In the genomic region with DNA sequence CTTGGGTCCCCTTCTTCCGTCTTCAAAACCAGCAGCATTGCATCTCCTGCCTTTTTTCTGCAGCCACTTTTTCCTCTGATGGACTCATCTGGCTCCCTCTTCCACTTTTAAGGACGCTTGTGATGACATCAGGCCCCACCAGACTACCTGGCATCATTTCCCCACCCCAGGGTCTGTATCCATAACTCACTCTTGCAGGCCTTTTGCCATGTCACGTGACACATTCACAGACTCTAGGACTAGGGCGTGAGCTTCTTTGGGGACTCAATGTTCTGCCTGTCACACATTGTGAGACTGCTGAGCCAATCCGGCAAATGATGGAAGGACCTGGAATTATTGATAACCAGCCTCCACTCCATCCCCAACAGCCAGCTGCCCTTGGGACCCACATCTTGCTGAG, we compare ENCODE assay signal across 27 cellular contexts. TPM values are rescaled to one million over a fixed set of nuclear protein-coding genes. Genes with fewer than 3 reads are reported as not detected.
A peak's percentile ranks its signal among the peaks of the same experiment; 100 is the strongest.
DNase-seq lines count a peak whose midpoint lies in the region; ATAC-seq, FAIRE-seq and TF ChIP-seq lines count a peak whose summit lies in the region.
"Had no signal": no experiment of that assay in that cellular context is flagged by ENCODE, and none has a peak within 500 bp of the region (broad histone marks: within the 10 kb centered on the region; RNA-seq: fewer than 3 reads in every experiment).

No MANE protein-coding gene starts in this region.

- H3K27me3 ChIP-seq in RWPE2 (ENCODE audit: insufficient read depth, poor library complexity, severe bottlenecking): no peaks in the 10 kb centered on the region
- peaks cover 0 to 8% of the 10 kb centered on the region in 2 experiments; a peak in 2 of 5 replicates for H3K27me3 ChIP-seq in K562 (ENCODE audit: control insufficient read depth in 2 of 2, insufficient read depth in 2 of 2, low read length in 2 of 2)
- H3K27me3 ChIP-seq in HepG2 (ENCODE audit: control insufficient read depth in 1 of 2, insufficient read depth in 2 of 2, low read length in 2 of 2): peaks cover 0 to 17% of the 10 kb centered on the region in 2 experiments; a peak in 4 of 5 replicates
- peaks cover 0 to 27% (median 0%) of the 10 kb centered on the region in 3 donors for H3K27me3 ChIP-seq in stomach
- H3K27me3 ChIP-seq: BE2C; BLaER1 treated with 17β-estradiol and CSF1 and Interleukin-3, amounts not matched to agents 10 nM and 100 nM had no signal

- H4K20me1 ChIP-seq in K562 (replicated peaks; ENCODE audit: control insufficient read depth, insufficient read depth, low read length): no peaks in the 10 kb centered on the region
- no peaks in the 10 kb centered on the region for H4K20me1 ChIP-seq in HepG2 (ENCODE audit: insufficient read depth, low read length)
- H4K20me1 ChIP-seq: BLaER1 treated with 17β-estradiol and CSF1 and Interleukin-3, amounts not matched to agents 10 nM and 100 nM had no signal

- no peak overlapping the region for H3K27ac Mint-ChIP-seq in activated naive CD8-positive, alpha-beta T cell treated with anti-CD3 and anti-CD28 coated beads, Interleukin-2, amount 10 ng/mL, durations not matched to agents 7 days and 5 days
- H3K27ac Mint-ChIP-seq in activated naive CD8-positive, alpha-beta T cell treated with anti-CD3 and anti-CD28 coated beads for 36 hours: no peak overlapping the region
- H3K27ac Mint-ChIP-seq: CD14-positive monocyte; CD4-positive, alpha-beta T cell had no signal

- peaks cover 6% of the 10 kb centered on the region for H3K27me3 Mint-ChIP-seq in activated naive CD8-positive, alpha-beta T cell treated with anti-CD3 and anti-CD28 coated beads, Interleukin-2, amount 10 ng/mL, durations not matched to agents 7 days and 5 days
- H3K27me3 Mint-ChIP-seq in activated naive CD8-positive, alpha-beta T cell treated with anti-CD3 and anti-CD28 coated beads for 36 hours: peaks cover 5% of the 10 kb centered on the region

- H3K4me1 ChIP-seq in RWPE2 (ENCODE audit: insufficient read depth, poor library complexity, severe bottlenecking) (no peaks in the 10 kb centered on the region), K562 (replicated peaks in 1 of 2; ENCODE audit: control insufficient read depth in 2 of 2, insufficient read depth in 2 of 2, low read length in 2 of 2) (peaks cover 2 to 14% of the 10 kb centered on the region in 2 experiments; a peak in 3 of 5 replicates), HepG2 (ENCODE audit: insufficient read depth, low read length) (peaks cover 17% of the 10 kb centered on the region), stomach (peaks cover 0 to 4% (median 2%) of the 10 kb centered on the region in 4 donors)
- H3K4me1 ChIP-seq: BE2C had no signal

- no peaks in the 10 kb centered on the region for H3K36me3 Mint-ChIP-seq in activated naive CD8-positive, alpha-beta T cell treated with anti-CD3 and anti-CD28 coated beads, Interleukin-2, amount 10 ng/mL, durations not matched to agents 7 days and 5 days
- H3K36me3 Mint-ChIP-seq in activated naive CD8-positive, alpha-beta T cell treated with anti-CD3 and anti-CD28 coated beads for 36 hours: no peaks in the 10 kb centered on the region
- H3K36me3 Mint-ChIP-seq: CD14-positive monocyte; CD8-positive, alpha-beta memory T cell had no signal

- H3K9ac ChIP-seq in K562 (ENCODE audit: insufficient read depth in 1 of 2, low read depth in 2 of 2, low read length in 2 of 2): no peak overlapping the region
- no peak overlapping the region for H3K9ac ChIP-seq in HepG2 (ENCODE audit: insufficient read depth, low read depth, low read length)
- H3K9ac ChIP-seq: BLaER1 treated with 17β-estradiol and CSF1 and Interleukin-3, amounts not matched to agents 10 nM and 100 nM; GM23248 had no signal

- TF ChIP-seq CTCF in RWPE2 (IDR thresholded peaks at IDR 0.05; ENCODE audit: poor library complexity, severe bottlenecking) (no peak), K562 (IDR thresholded peaks at IDR 0.05 in 2 of 3, conservative IDR thresholded peaks at IDR 0.05 in 1 of 3; ENCODE audit: insufficient read depth in 2 of 3, low read depth in 1 of 3, low read length in 3 of 3) (no peak), HepG2 (CRISPR knock-in tag; IDR thresholded peaks at IDR 0.05) (no peak), stomach (IDR thresholded peaks at IDR 0.05) (no peak)

- H3K9me3 Mint-ChIP-seq in activated naive CD8-positive, alpha-beta T cell treated with anti-CD3 and anti-CD28 coated beads, Interleukin-2, amount 10 ng/mL, durations not matched to agents 7 days and 5 days: no peaks in the 10 kb centered on the region
- H3K9me3 Mint-ChIP-seq in activated naive CD8-positive, alpha-beta T cell treated with anti-CD3 and anti-CD28 coated beads for 36 hours: no peaks in the 10 kb centered on the region
- H3K9me3 Mint-ChIP-seq: CD14-positive monocyte; CD4-positive, alpha-beta T cell; CD8-positive, alpha-beta memory T cell had no signal

- H3K79me2 ChIP-seq in K562 (ENCODE audit: control insufficient read depth, insufficient read depth, low read length) (no peaks in the 10 kb centered on the region), HepG2 (ENCODE audit: insufficient read depth, low read length) (no peaks in the 10 kb centered on the region)

- H2AFZ ChIP-seq in K562 (ENCODE audit: low read depth, low read length) (no peak overlapping the region), HepG2 (ENCODE audit: low read length) (no peak overlapping the region)
- H2AFZ ChIP-seq: GM23248 had no signal

- BruUV-seq in K562 (replicated peaks; lab: Mats Ljungman, UMichigan) (no TSS peak), HepG2 (replicated peaks; lab: Mats Ljungman, UMichigan) (no TSS peak)

- H3K9me3 ChIP-seq in RWPE2 (ENCODE audit: severe bottlenecking) (no peaks in the 10 kb centered on the region), K562 (replicated peaks; ENCODE audit: control insufficient read depth, insufficient read depth, low read depth, low read length) (no peaks in the 10 kb centered on the region), HepG2 (ENCODE audit: low read length) (no peaks in the 10 kb centered on the region), stomach (no peaks in the 10 kb centered on the region)
- H3K9me3 ChIP-seq: A549; BE2C; BLaER1 treated with 17β-estradiol and CSF1 and Interleukin-3, amounts not matched to agents 10 nM and 100 nM had no signal

- POLR2A ChIA-PET in activated naive CD8-positive, alpha-beta T cell treated with anti-CD3 and anti-CD28 coated beads, Interleukin-2, amount 10 ng/mL, durations not matched to agents 7 days and 5 days (lab: Charles Lee): no interaction called here
- POLR2A ChIA-PET in K562 (lab: Yijun Ruan, JAX): interaction anchor here (0.5 kb wide), 1 partner anchor 260 kb away, joined by 3 read pairs; no protein-coding TSS in a partner anchor
- POLR2A ChIA-PET in HepG2 (lab: Yijun Ruan, JAX): no interaction called here

- TF ChIP-seq EP300 in K562 (IDR thresholded peaks at IDR 0.05; ENCODE audit: low read length) (no peak), HepG2 (IDR thresholded peaks at IDR 0.05; ENCODE audit: low read depth in 2 of 2, low read length in 2 of 2) (no peak), HepG2 (CRISPR knock-in tag; IDR thresholded peaks at IDR 0.05; ENCODE audit: borderline replicate concordance) (no peak), stomach (IDR thresholded peaks at IDR 0.05) (no peak)

- FAIRE-seq in K562 (lab: Jason Lieb, UNC): no peak
- FAIRE-seq in HepG2 (lab: Jason Lieb, UNC): no peak
- FAIRE-seq: A549, D721Med, GM19239, H1 had no signal

- H3K4me2 ChIP-seq in K562 (ENCODE audit: insufficient read depth, low read length) (no peak overlapping the region), HepG2 (ENCODE audit: low read depth, low read length) (no peak overlapping the region)
- H3K4me2 ChIP-seq: A549; BLaER1 treated with 17β-estradiol and CSF1 and Interleukin-3, amounts not matched to agents 10 nM and 100 nM had no signal

- TF ChIP-seq RAD21 in K562 (CRISPR knock-in tag; conservative IDR thresholded peaks at IDR 0.05 in 1 of 2, IDR thresholded peaks at IDR 0.05 in 1 of 2) (no peak), HepG2 (CRISPR knock-in tag; IDR thresholded peaks at IDR 0.05) (no peak)

- no peaks in the 10 kb centered on the region for H3K36me3 ChIP-seq in RWPE2 (ENCODE audit: low read depth)
- no peaks in the 10 kb centered on the region for H3K36me3 ChIP-seq in K562 (ENCODE audit: control insufficient read depth, insufficient read depth, low read length)
- no peaks in the 10 kb centered on the region for H3K36me3 ChIP-seq in HepG2 (replicated peaks in 1 of 2; ENCODE audit: control insufficient read depth in 1 of 2, insufficient read depth in 2 of 2, low read length in 2 of 2)
- H3K36me3 ChIP-seq in stomach: no peaks in the 10 kb centered on the region
- H3K36me3 ChIP-seq: BE2C; BLaER1 treated with 17β-estradiol and CSF1 and Interleukin-3, amounts not matched to agents 10 nM and 100 nM had no signal

- 20% methylated on average over 5 of the region's 5 CpGs for WGBS in K562 (ENCODE audit: insufficient coverage, low coverage, missing lambda C conversion rate)
- WGBS in HepG2 (ENCODE audit: low lambda C conversion rate): 66% methylated on average over 5 of the region's 5 CpGs
- 69 to 82% (median 80%) methylated on average over 5 of the region's 5 CpGs for WGBS in stomach, 5 donors

- CTCF ChIA-PET in K562 (lab: Yijun Ruan, JAX; ENCODE audit: low intra/inter-chr PET ratio) (no interaction called here), HepG2 (lab: Yijun Ruan, JAX; ENCODE audit: low intra/inter-chr PET ratio, low total read pairs) (no interaction called here)

- no peak overlapping the region for H3K4me3 Mint-ChIP-seq in activated naive CD8-positive, alpha-beta T cell treated with anti-CD3 and anti-CD28 coated beads, Interleukin-2, amount 10 ng/mL, durations not matched to agents 7 days and 5 days
- H3K4me3 Mint-ChIP-seq in activated naive CD8-positive, alpha-beta T cell treated with anti-CD3 and anti-CD28 coated beads for 36 hours: no peak overlapping the region
- H3K4me3 Mint-ChIP-seq: CD14-positive monocyte; CD4-positive, alpha-beta T cell; CD8-positive, alpha-beta memory T cell had no signal

- intact Hi-C loops in K562 (cut with micrococcal nuclease): loop anchor here (10.0 kb wide), 1 partner anchor 48 kb away; no protein-coding TSS in a partner anchor
- intact Hi-C loops in HepG2 (cut with micrococcal nuclease; ENCODE audit: unreplicated experiment): loop anchor here (10.0 kb wide), 1 partner anchor 622 kb away; the partner anchor contains the start of genes CHRND and PRSS56
- intact Hi-C loops in stomach (cut with DNase I; ENCODE audit: low total_unique reads): no loop called here

- H3K4me3 ChIP-seq in RWPE2 (ENCODE audit: severe bottlenecking) (no peak overlapping the region), K562 (no peak overlapping the region), HepG2 (replicated peaks in 1 of 3; ENCODE audit: insufficient read depth in 1 of 3, low read depth in 2 of 3, low read length in 3 of 3) (no peak overlapping the region), stomach (no peak overlapping the region)
- H3K4me3 ChIP-seq: A549; BLaER1 treated with 17β-estradiol and CSF1 and Interleukin-3, amounts not matched to agents 10 nM and 100 nM; GM23248 had no signal

- TF ChIP-seq POLR2A in K562 (conservative IDR thresholded peaks at IDR 0.05) (no peak), HepG2 (IDR thresholded peaks at IDR 0.05; ENCODE audit: insufficient read depth in 1 of 2, low read depth in 2 of 2, low read length in 2 of 2) (no peak), stomach (IDR thresholded peaks at IDR 0.05) (no peak)

- peak; percentile 5 for DNase-seq in activated naive CD8-positive, alpha-beta T cell treated with anti-CD3 and anti-CD28 coated beads, Interleukin-2, amount 10 ng/mL, durations not matched to agents 7 days and 5 days
- no peak for DNase-seq in activated naive CD8-positive, alpha-beta T cell treated with anti-CD3 and anti-CD28 coated beads for 36 hours
- peak; percentile 4 for DNase-seq in RWPE2 (ENCODE audit: low spot score)
- no peak for DNase-seq in K562 (ENCODE audit: extremely low read depth in 1 of 4, low spot score in 3 of 4)
- no peak for DNase-seq in HepG2 (ENCODE audit: low spot score)
- DNase-seq in NCI-H82 (lab: John Stamatoyannopoulos, UW): no peak
- DNase-seq in GM03348 (ENCODE audit: low spot score): no peak
- DNase-seq in stomach: no peak
- DNase-seq: 8988T; ACHN; AML-193; BE2C; CD4-positive, alpha-beta T cell; CD8-positive, alpha-beta memory T cell; DMS 273 treated with DMSO at 0.1 percent for 48 hours; DMS79; EL; GF-D8; GM23248; H7; HCEC 1CT had no signal

- H3K9me1 ChIP-seq in K562 (ENCODE audit: control insufficient read depth, insufficient read depth, low read length): no peaks in the 10 kb centered on the region

- H3K27ac ChIP-seq in RWPE2 (ENCODE audit: poor library complexity, severe bottlenecking): no peak overlapping the region
- no peak overlapping the region for H3K27ac ChIP-seq in K562 (ENCODE audit: extremely low read depth, low read depth, low read length)
- H3K27ac ChIP-seq in HepG2 (ENCODE audit: extremely low read length, insufficient read depth, low read length): no peak overlapping the region
- no peak overlapping the region for H3K27ac ChIP-seq in stomach
- H3K27ac ChIP-seq: A549; BLaER1 treated with 17β-estradiol and CSF1 and Interleukin-3, amounts not matched to agents 10 nM and 100 nM; GM23248 had no signal

- in situ Hi-C loops in K562 (cut with MboI) (loop anchor here (10.0 kb wide), 2 partner anchors 392 to 612 kb away; no protein-coding TSS in a partner anchor), HepG2 (cut with HindIII; ENCODE audit: extremely low pct_ligation_motif_present, low pct_unique_long_range_greater_than_20kb) (no loop called here)

- no peak for ATAC-seq in activated naive CD8-positive, alpha-beta T cell treated with anti-CD3 and anti-CD28 coated beads, Interleukin-2, amount 10 ng/mL, durations not matched to agents 7 days and 5 days (ENCODE audit: low read depth)
- ATAC-seq in RWPE2 (ENCODE audit: low read depth): no peak
- ATAC-seq in K562: no peak
- ATAC-seq in HepG2: no peak
- ATAC-seq: A549 had no signal

- peaks cover 4% of the 10 kb centered on the region for H3K4me1 Mint-ChIP-seq in activated naive CD8-positive, alpha-beta T cell treated with anti-CD3 and anti-CD28 coated beads, Interleukin-2, amount 10 ng/mL, durations not matched to agents 7 days and 5 days
- H3K4me1 Mint-ChIP-seq in activated naive CD8-positive, alpha-beta T cell treated with anti-CD3 and anti-CD28 coated beads for 36 hours: peaks cover 3% of the 10 kb centered on the region
- H3K4me1 Mint-ChIP-seq: CD8-positive, alpha-beta memory T cell had no signal

RNA-seq across cellular contexts. Expression of gene NPPC, which starts 23.6 kb away (rescaled TPM):
- under 1 TPM; 0.40 to 0.89 TPM for total RNA-seq in activated naive CD8-positive, alpha-beta T cell treated with anti-CD3 and anti-CD28 coated beads, Interleukin-2, amount 10 ng/mL, durations not matched to agents 7 days and 5 days
- total RNA-seq in activated naive CD8-positive, alpha-beta T cell treated with anti-CD3 and anti-CD28 coated beads for 36 hours: 1 to 10 TPM in 1 of 2 experiments, under 1 TPM in 1; 0.48 to 1.1 TPM
- total RNA-seq in K562 (2011; cell fraction: chromatin; rRNA removed; ENCODE audit: low replicate concordance): not detected in 2 replicates
- not detected in 2 replicates for total RNA-seq in K562 (2011; cell fraction: nucleolus; rRNA removed)
- not detected in 2 replicates for total RNA-seq in K562 (2011; cell fraction: nucleoplasm; rRNA removed)
- total RNA-seq in K562 (2014; rRNA removed) (not detected in 2 replicates), K562 (2014; rRNA removed; fragmentation: Illumina TruSeq; extraction: Trizol) (not detected in 2 replicates), K562 (2015; rRNA removed; fragmentation: Illumina TruSeq; extraction: Trizol) (not detected in 2 replicates), K562 (2021) (not detected in 2 replicates), HepG2 (2016; rRNA removed; fragmentation: Illumina TruSeq; extraction: Trizol) (0.11 TPM in 1 of 2 replicates, not detected in the other), stomach (1 to 10 TPM in 1 of 5 donors, not detected in 4; 2.9 TPM)
- polyA plus RNA-seq in K562 (2011; rRNA removed) (not detected in 2 replicates), K562 (2014; fragmentation: Illumina TruSeq; extraction: Trizol) (not detected in 2 replicates), K562 (2014; fragmentation: Nextera tagmentation; extraction: Ambion mirVana) (not detected), K562 (2014; rRNA removed) (not detected in 2 replicates), HepG2 (2011; rRNA removed) (not detected in 2 replicates), stomach (1 to 10 TPM in 1 of 3 donors, not detected in 2; 4.0 TPM)
- not detected in 2 replicates for polyA plus RNA-seq in K562 (2011; cell fraction: cytosol; rRNA removed)
- polyA plus RNA-seq in K562 (2011; cell fraction: nucleus; rRNA removed): not detected in 2 replicates
- not detected in 2 replicates for polyA plus RNA-seq in K562 (2012)
- polyA minus RNA-seq in K562 (2011; rRNA and poly(A)+ RNA removed): not detected in 2 replicates
- polyA minus RNA-seq in K562 (2011; cell fraction: cytosol; rRNA and poly(A)+ RNA removed): not detected in 2 replicates
- not detected in 2 replicates for polyA minus RNA-seq in K562 (2011; cell fraction: nucleus; rRNA and poly(A)+ RNA removed)
- not detected in 2 replicates for total RNA-seq in HepG2 (2016; cell fraction: cytosol; rRNA removed; fragmentation: Illumina TruSeq; extraction: Trizol; ENCODE audit: low read depth)
- total RNA-seq in HepG2 (2016; cell fraction: insoluble cytoplasmic fraction; rRNA removed; fragmentation: Illumina TruSeq; extraction: Trizol): 0.15 TPM in 1 of 2 replicates, not detected in the other
- total RNA-seq in HepG2 (2016; cell fraction: membrane; rRNA removed; fragmentation: Illumina TruSeq; extraction: Trizol): not detected in 2 replicates
- not detected in 2 replicates for total RNA-seq in HepG2 (2016; cell fraction: nucleus; rRNA removed; fragmentation: Illumina TruSeq; extraction: Trizol)
- 0.17 TPM in 1 of 2 replicates, not detected in the other for polyA plus RNA-seq in HepG2 (2011; cell fraction: cytosol; rRNA removed)
- not detected in 2 replicates for polyA plus RNA-seq in HepG2 (2011; cell fraction: nucleus; rRNA removed)
- 0.17 TPM in 1 of 2 replicates, not detected in the other for polyA plus RNA-seq in HepG2 (2012)
- not detected in 2 replicates for polyA plus RNA-seq in HepG2 (2016; cell fraction: cytosol; fragmentation: Illumina TruSeq; extraction: Trizol; ENCODE audit: low read depth)
- not detected in 2 replicates for polyA plus RNA-seq in HepG2 (2016; cell fraction: insoluble cytoplasmic fraction; fragmentation: Illumina TruSeq; extraction: Trizol; ENCODE audit: low read depth)
- not detected in 2 replicates for polyA plus RNA-seq in HepG2 (2016; cell fraction: membrane; fragmentation: Illumina TruSeq; extraction: Trizol; ENCODE audit: low read depth)
- not detected in 2 replicates for polyA plus RNA-seq in HepG2 (2016; cell fraction: nucleus; fragmentation: Illumina TruSeq; extraction: Trizol; ENCODE audit: insufficient read depth, low read depth)
- polyA minus RNA-seq in HepG2 (2011; rRNA and poly(A)+ RNA removed; ENCODE audit: low replicate concordance): 0.14 TPM in 1 of 2 replicates, not detected in the other
- not detected in 2 replicates for polyA minus RNA-seq in HepG2 (2011; cell fraction: cytosol; rRNA and poly(A)+ RNA removed)
- polyA minus RNA-seq in HepG2 (2011; cell fraction: nucleus; rRNA and poly(A)+ RNA removed): not detected in 2 replicates
- total RNA-seq: CD8-positive, alpha-beta memory T cell; GM23248 had no signal
- polyA plus RNA-seq: A549; CD14-positive monocyte; CD8-positive, alpha-beta memory T cell had no signal

RNA-seq across cellular contexts. Expression of gene DIS3L2, which starts 58.9 kb away (rescaled TPM):
- total RNA-seq in activated naive CD8-positive, alpha-beta T cell treated with anti-CD3 and anti-CD28 coated beads, Interleukin-2, amount 10 ng/mL, durations not matched to agents 7 days and 5 days: 10 to 100 TPM; 39.8 to 39.9 TPM
- 10 to 100 TPM; 25.7 to 30.9 TPM for total RNA-seq in activated naive CD8-positive, alpha-beta T cell treated with anti-CD3 and anti-CD28 coated beads for 36 hours
- total RNA-seq in K562 (2011; cell fraction: chromatin; rRNA removed; ENCODE audit: low replicate concordance): 50.9 and 73.3 TPM in 2 replicates
- 20.0 and 25.8 TPM in 2 replicates for total RNA-seq in K562 (2011; cell fraction: nucleolus; rRNA removed)
- 27.0 and 28.9 TPM in 2 replicates for total RNA-seq in K562 (2011; cell fraction: nucleoplasm; rRNA removed)
- total RNA-seq in K562 (2014; rRNA removed) (15.1 and 16.8 TPM in 2 replicates), K562 (2014; rRNA removed; fragmentation: Illumina TruSeq; extraction: Trizol) (11.2 and 12.5 TPM in 2 replicates), K562 (2015; rRNA removed; fragmentation: Illumina TruSeq; extraction: Trizol) (10.8 and 11.6 TPM in 2 replicates), K562 (2021) (17.3 and 19.2 TPM in 2 replicates), HepG2 (2016; rRNA removed; fragmentation: Illumina TruSeq; extraction: Trizol) (20.3 and 23.9 TPM in 2 replicates), stomach (100 to 1,000 TPM in 1 of 5 donors, 10 to 100 TPM in 4; 17.7 to 124 (median 51.8) TPM)
- polyA plus RNA-seq in K562 (2011; rRNA removed) (4.2 and 5.8 TPM in 2 replicates), K562 (2014; fragmentation: Illumina TruSeq; extraction: Trizol) (11.8 and 13.4 TPM in 2 replicates), K562 (2014; fragmentation: Nextera tagmentation; extraction: Ambion mirVana) (1 to 10 TPM; 1.5 to 1.9 TPM), K562 (2014; rRNA removed) (10.4 and 11.0 TPM in 2 replicates), HepG2 (2011; rRNA removed) (7.0 and 9.6 TPM in 2 replicates), stomach (10 to 100 TPM; 10.4 to 17.2 (median 13.5) TPM)
- polyA plus RNA-seq in K562 (2011; cell fraction: cytosol; rRNA removed): 6.0 and 10.4 TPM in 2 replicates
- polyA plus RNA-seq in K562 (2011; cell fraction: nucleus; rRNA removed): 25.1 and 33.5 TPM in 2 replicates
- 12.2 and 13.6 TPM in 2 replicates for polyA plus RNA-seq in K562 (2012)
- polyA minus RNA-seq in K562 (2011; rRNA and poly(A)+ RNA removed): 7.0 and 8.4 TPM in 2 replicates
- polyA minus RNA-seq in K562 (2011; cell fraction: cytosol; rRNA and poly(A)+ RNA removed): 5.3 and 5.9 TPM in 2 replicates
- polyA minus RNA-seq in K562 (2011; cell fraction: nucleus; rRNA and poly(A)+ RNA removed): 15.8 and 20.1 TPM in 2 replicates
- 27.2 and 32.6 TPM in 2 replicates for total RNA-seq in HepG2 (2016; cell fraction: cytosol; rRNA removed; fragmentation: Illumina TruSeq; extraction: Trizol; ENCODE audit: low read depth)
- 16.0 and 21.5 TPM in 2 replicates for total RNA-seq in HepG2 (2016; cell fraction: insoluble cytoplasmic fraction; rRNA removed; fragmentation: Illumina TruSeq; extraction: Trizol)
- 10.1 and 13.9 TPM in 2 replicates for total RNA-seq in HepG2 (2016; cell fraction: membrane; rRNA removed; fragmentation: Illumina TruSeq; extraction: Trizol)
- total RNA-seq in HepG2 (2016; cell fraction: nucleus; rRNA removed; fragmentation: Illumina TruSeq; extraction: Trizol): 38.8 and 40.6 TPM in 2 replicates
- polyA plus RNA-seq in HepG2 (2011; cell fraction: cytosol; rRNA removed): 5.5 and 7.5 TPM in 2 replicates
- 45.1 and 57.6 TPM in 2 replicates for polyA plus RNA-seq in HepG2 (2011; cell fraction: nucleus; rRNA removed)
- polyA plus RNA-seq in HepG2 (2012): 10.7 and 11.8 TPM in 2 replicates
- polyA plus RNA-seq in HepG2 (2016; cell fraction: cytosol; fragmentation: Illumina TruSeq; extraction: Trizol; ENCODE audit: low read depth): 3.1 and 3.3 TPM in 2 replicates
- polyA plus RNA-seq in HepG2 (2016; cell fraction: insoluble cytoplasmic fraction; fragmentation: Illumina TruSeq; extraction: Trizol; ENCODE audit: low read depth): 14.0 and 14.3 TPM in 2 replicates
- polyA plus RNA-seq in HepG2 (2016; cell fraction: membrane; fragmentation: Illumina TruSeq; extraction: Trizol; ENCODE audit: low read depth): 4.9 and 5.5 TPM in 2 replicates
- 35.3 and 36.0 TPM in 2 replicates for polyA plus RNA-seq in HepG2 (2016; cell fraction: nucleus; fragmentation: Illumina TruSeq; extraction: Trizol; ENCODE audit: insufficient read depth, low read depth)
- polyA minus RNA-seq in HepG2 (2011; rRNA and poly(A)+ RNA removed; ENCODE audit: low replicate concordance): 12.0 and 17.6 TPM in 2 replicates
- 5.4 and 5.9 TPM in 2 replicates for polyA minus RNA-seq in HepG2 (2011; cell fraction: cytosol; rRNA and poly(A)+ RNA removed)
- 53.8 and 56.6 TPM in 2 replicates for polyA minus RNA-seq in HepG2 (2011; cell fraction: nucleus; rRNA and poly(A)+ RNA removed)

Comparison
In these comparisons a context has a peak if more than half of its experiments do, and no peak if none do; other contexts are left out.
1. DNase-seq: peak in activated naive CD8-positive, alpha-beta T cell treated with anti-CD3 and anti-CD28 coated beads, Interleukin-2, amount 10 ng/mL, durations not matched to agents 7 days and 5 days (single experiment) and RWPE2 (single experiment); none in activated naive CD8-positive, alpha-beta T cell treated with anti-CD3 and anti-CD28 coated beads for 36 hours (single experiment), K562 (0 of 4), HepG2 (single experiment), NCI-H82 (single experiment), GM03348 (single experiment) and stomach (single experiment).